Comparison of ENCODE assay signal across 8 cellular contexts in the genomic region with DNA sequence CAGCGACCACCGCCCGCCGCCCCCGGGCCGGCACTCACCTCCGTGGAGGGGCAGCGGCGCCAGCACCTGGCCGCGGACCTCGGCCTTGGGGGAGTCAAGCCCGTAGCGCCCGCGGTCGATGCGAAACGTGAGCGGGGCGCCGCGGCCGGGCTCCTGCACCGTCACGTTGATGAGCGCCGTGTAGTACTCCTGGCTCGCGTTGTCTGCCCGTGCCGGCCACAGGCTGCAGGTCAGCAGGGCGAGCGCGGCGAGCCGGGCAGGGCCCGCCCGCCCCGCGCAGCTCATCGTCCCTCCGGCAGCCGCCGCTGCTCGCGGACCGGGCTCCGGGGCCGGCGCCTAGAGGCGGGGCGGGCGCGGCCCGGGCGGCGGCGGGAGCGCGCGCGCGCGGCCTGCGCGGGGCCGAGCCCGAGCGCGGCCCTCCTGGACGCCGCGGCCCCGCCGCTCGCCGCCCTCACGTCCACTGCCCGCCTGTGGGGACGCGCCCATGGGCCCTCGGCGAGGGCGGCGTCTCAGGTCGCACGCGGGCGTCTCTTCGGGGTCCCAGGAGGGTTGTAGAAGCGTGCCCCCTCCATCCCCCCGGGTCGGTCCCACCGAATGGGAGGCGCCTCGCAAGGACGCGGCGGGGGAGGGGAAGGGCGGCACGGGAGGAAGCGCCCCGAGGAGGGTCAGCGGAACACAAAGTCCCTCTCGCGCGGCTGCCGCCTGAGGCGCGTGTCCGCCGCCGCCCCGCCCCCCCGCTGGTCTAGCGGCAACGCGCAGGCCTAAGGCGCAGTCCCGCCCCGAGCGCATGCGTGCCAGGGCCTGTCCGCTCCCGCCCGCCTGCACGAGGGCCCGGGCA. TPM values are rescaled to one million over a fixed set of nuclear protein-coding genes. Genes with fewer than 3 reads are reported as not detected.
DNase-seq lines count a peak whose midpoint lies in the region; ATAC-seq and TF ChIP-seq lines count a peak whose summit lies in the region.

Gene RNF130 (minus strand): TSS at position 342 of the 838 bp plus-strand sequence. CDS start 57 bp downstream, at position 285.

- peak within 1 kb of the TSS; percentile 98 for H3K4me3 Mint-ChIP-seq in endothelial cell (ENCODE audit: unreplicated experiment)

- no peak within 1 kb of the TSS for H2AFZ ChIP-seq in OCI-LY1 (ENCODE audit: low read length)

- H3K27me3 ChIP-seq in OCI-LY1 (ENCODE audit: insufficient read depth, low read length), result peaks cover 3% of the 10 kb centered on the region; the same call in 1 of the 2 replicates

- 0 to 1% methylated on average over 97 to 104 of the region's 129 CpGs for WGBS in mesodermal cell (ENCODE audit: insufficient coverage in 2 of 2), 2 experiments

- no peaks in the 10 kb centered on the region for H3K4me1 ChIP-seq in OCI-LY1 (ENCODE audit: insufficient read depth, low read length, severe bottlenecking)
- peaks cover 6% of the 10 kb centered on the region for H3K4me1 ChIP-seq in mesodermal cell (ENCODE audit: control insufficient read depth, insufficient read depth, low read length, poor library complexity, severe bottlenecking)

- H3F3A ChIP-seq in OCI-LY1 (ENCODE audit: insufficient read depth, low read length), result no peaks in the 10 kb centered on the region

- H3K4me3 ChIP-seq in OCI-LY1 (ENCODE audit: low read depth, low read length, poor library complexity, severe bottlenecking) (peak within 1 kb of the TSS; percentile 33), mesodermal cell (ENCODE audit: extremely low read depth, insufficient read depth, low read length, poor library complexity, severe bottlenecking) (peak within 1 kb of the TSS; percentile 76)

- H3K9me2 ChIP-seq in OCI-LY1 (ENCODE audit: low read depth, low read length), result no peaks in the 10 kb centered on the region

- TF ChIP-seq CTCF in OCI-LY1 (IDR thresholded peaks at IDR 0.05; ENCODE audit: low read length), result no peak
- no peak for TF ChIP-seq CTCF in endothelial cell (IDR thresholded peaks at IDR 0.05; ENCODE audit: unreplicated experiment)

- no peak within 1 kb of the TSS for H3K9ac ChIP-seq in OCI-LY1 (ENCODE audit: low read length)

- H3K36me3 Mint-ChIP-seq in endothelial cell (ENCODE audit: low read depth, unreplicated experiment), result peaks cover 8% of the 10 kb centered on the region

- no peaks in the 10 kb centered on the region for H3K9me3 ChIP-seq in OCI-LY1 (ENCODE audit: low read length)
- peaks cover 9% of the 10 kb centered on the region for H3K9me3 ChIP-seq in mesodermal cell (ENCODE audit: control insufficient read depth, low read length)

- no peaks in the 10 kb centered on the region for H3K9me3 Mint-ChIP-seq in endothelial cell (ENCODE audit: unreplicated experiment)

- no peak within 1 kb of the TSS for H3K27ac ChIP-seq in OCI-LY1 (ENCODE audit: low read depth, low read length, poor library complexity, severe bottlenecking)
- peak within 1 kb of the TSS; percentile 89 for H3K27ac ChIP-seq in mesodermal cell (ENCODE audit: low read depth, low read length, severe bottlenecking)

- peaks cover 12% of the 10 kb centered on the region for H3K27me3 Mint-ChIP-seq in endothelial cell (ENCODE audit: unreplicated experiment)

- ATAC-seq in HG03520 (IDR thresholded peaks at IDR 0.05; ENCODE audit: unreplicated experiment) (peak; percentile 48), GM18517 (IDR thresholded peaks at IDR 0.05; ENCODE audit: unreplicated experiment) (no peak)

- H3K27ac Mint-ChIP-seq in endothelial cell (ENCODE audit: unreplicated experiment), result peak within 1 kb of the TSS; percentile 67

- DNase-seq in GM04503 (ENCODE audit: low read depth) (peak; percentile 52), activated T-cell treated with anti-CD3 and anti-CD28 coated beads for 24 hours (ENCODE audit: low read depth) (peak; percentile 84), endothelial cell (ENCODE audit: low spot score) (peak; percentile 98)
- peak; percentile 80 for DNase-seq in stimulated activated CD8-positive, alpha-beta memory T cell treated with anti-CD3 and anti-CD28 coated beads, Interleukin-12 subunit alpha, Interleukin-12 subunit beta, amount 100 ng/mL, for 4 hours (ENCODE audit: low read depth)

- peaks cover 20% of the 10 kb centered on the region for H3K4me1 Mint-ChIP-seq in endothelial cell (ENCODE audit: unreplicated experiment)

- no peaks in the 10 kb centered on the region for H3K36me3 ChIP-seq in OCI-LY1 (ENCODE audit: insufficient read depth, low read length)
- no peaks in the 10 kb centered on the region for H3K36me3 ChIP-seq in mesodermal cell (ENCODE audit: control insufficient read depth, insufficient read depth, low read length)

- no peaks in the 10 kb centered on the region for H3K79me2 ChIP-seq in OCI-LY1 (ENCODE audit: insufficient read depth, low read length)

- peak within 1 kb of the TSS; percentile 39; the same call in 1 of the 2 replicates for H3K4me2 ChIP-seq in OCI-LY1 (ENCODE audit: low read length)

- H4K20me1 ChIP-seq in OCI-LY1 (ENCODE audit: insufficient read depth, low read length), result no peaks in the 10 kb centered on the region

RNA-seq across cellular contexts. Expression of gene RNF130, which starts in this region (rescaled TPM):
- total RNA-seq in endothelial cell (ENCODE audit: unreplicated experiment), result 67.3 TPM
- polyA plus RNA-seq in mesodermal cell (2013, experiment 1 of 2), result 46.6 TPM
- 40.9 TPM for polyA plus RNA-seq in mesodermal cell (2013, experiment 2 of 2)
